17 cellular contexts compared by ENCODE assay signal in genomic region chr7:23254051-23254681, GRCh38. TPM values are rescaled to one million over a fixed set of nuclear protein-coding genes. Genes with fewer than 3 reads are reported as not detected.
A peak's percentile ranks its signal among the peaks of the same experiment; 100 is the strongest.
DNase-seq lines count a peak whose midpoint lies in the region; ATAC-seq and TF ChIP-seq lines count a peak whose summit lies in the region.
"Had no signal": no experiment of that assay in that cellular context is flagged by ENCODE, and none has a peak within 500 bp of the region (broad histone marks: within the 10 kb centered on the region; RNA-seq: fewer than 3 reads in every experiment).

No MANE protein-coding gene starts in this region.

- ATAC-seq in IMR-90 (ENCODE audit: low read depth) (peak; percentile 72), HG03135 (IDR thresholded peaks at IDR 0.05; ENCODE audit: unreplicated experiment) (no peak), HG02678 (IDR thresholded peaks at IDR 0.05; ENCODE audit: unreplicated experiment) (no peak), HG03175 (IDR thresholded peaks at IDR 0.05; ENCODE audit: unreplicated experiment) (no peak)
- ATAC-seq in effector memory CD8-positive, alpha-beta T cell (replicated peaks): no peak

- DNase-seq in IMR-90 (no peak), SW480 (ENCODE audit: low spot score) (peak; percentile 49), fibroblast of gingiva (ENCODE audit: low read depth) (peak; percentile 29), stromal cell of bone marrow (ENCODE audit: low read depth) (peak; percentile 78)
- no peak for DNase-seq in effector memory CD8-positive, alpha-beta T cell
- DNase-seq: DMS 273 treated with DMSO at 0.1 percent for 48 hours, H7, NCI-H1092 treated with DMSO at 0.1 percent for 48 hours, NCI-H1694 treated with DMSO at 0.1 percent for 48 hours, NCI-H2171, NCI-H446 treated with DMSO at 0.1 percent for 48 hours, NCI-H774, PC-9 had no signal

- no peak overlapping the region for H3K27ac Mint-ChIP-seq in effector memory CD8-positive, alpha-beta T cell

- CTCF ChIA-PET in IMR-90 (lab: Yijun Ruan, JAX): no interaction called here

- H3K4ac ChIP-seq in IMR-90 (ENCODE audit: low read depth, low read length): no peak overlapping the region

- no peak overlapping the region for H3K4me3 Mint-ChIP-seq in effector memory CD8-positive, alpha-beta T cell

- no peak overlapping the region for H4K91ac ChIP-seq in IMR-90 (ENCODE audit: insufficient read depth, low read depth, low read length)

- no TSS peak for BruUV-seq in IMR-90 (replicated peaks; lab: Mats Ljungman, UMichigan)

- TF ChIP-seq POLR2A in IMR-90 (IDR thresholded peaks at IDR 0.05; ENCODE audit: low read depth, low read length): no peak

- H3K4me2 ChIP-seq in IMR-90 (ENCODE audit: low read depth, low read length): no peak overlapping the region
- H3K4me2 ChIP-seq: BLaER1, PC-9 had no signal

- no peak overlapping the region for H3K4me3 ChIP-seq in IMR-90 (ENCODE audit: insufficient read depth, low read depth, low read length)
- H3K4me3 ChIP-seq: BLaER1, PC-9 had no signal

- no peak overlapping the region for H3K9ac ChIP-seq in IMR-90 (ENCODE audit: low read depth, low read length)
- H3K9ac ChIP-seq: BLaER1 had no signal

- no peak overlapping the region for H2BK5ac ChIP-seq in IMR-90 (ENCODE audit: low read depth, low read length, poor library complexity, severe bottlenecking)

- H3K18ac ChIP-seq in IMR-90 (ENCODE audit: low read depth, low read length): no peak overlapping the region

- no CpG with 5 or more reads among the region's 7 CpGs for WGBS in IMR-90 (ENCODE audit: extremely low coverage in 2 of 2, insufficient read length in 1 of 2), 2 experiments

- H3K9me3 Mint-ChIP-seq in effector memory CD8-positive, alpha-beta T cell: no peaks in the 10 kb centered on the region

- no peak overlapping the region for H2BK15ac ChIP-seq in IMR-90 (ENCODE audit: low read depth, low read length)

- H3K36me3 Mint-ChIP-seq in effector memory CD8-positive, alpha-beta T cell (ENCODE audit: insufficient read depth): no peaks in the 10 kb centered on the region

- H2AK9ac ChIP-seq in IMR-90 (replicated peaks; ENCODE audit: low read depth, low read length, poor library complexity): no peak overlapping the region

- no peak for TF ChIP-seq CTCF in IMR-90 (conservative IDR thresholded peaks at IDR 0.05; ENCODE audit: low read depth, low read length)

- H3K79me1 ChIP-seq in IMR-90 (ENCODE audit: low read depth in 1 of 2, low read length in 2 of 2): no peaks in the 10 kb centered on the region

- peaks cover 5% of the 10 kb centered on the region for H3K9me3 ChIP-seq in IMR-90 (ENCODE audit: control insufficient read depth, insufficient read depth, low read length)

- H2AK5ac ChIP-seq in IMR-90 (ENCODE audit: low read depth, low read length): no peak overlapping the region

- no peaks in the 10 kb centered on the region for H3K4me1 ChIP-seq in IMR-90 (ENCODE audit: control insufficient read depth, insufficient read depth, low read length)
- H3K4me1 ChIP-seq: BLaER1 had no signal

- no peak overlapping the region for H4K5ac ChIP-seq in IMR-90 (ENCODE audit: low read depth, low read length)

- H2BK20ac ChIP-seq in IMR-90 (ENCODE audit: low read depth, low read length): no peak overlapping the region

- H3K9me1 ChIP-seq in IMR-90 (ENCODE audit: insufficient read depth, low read length): no peaks in the 10 kb centered on the region

- H3K56ac ChIP-seq in IMR-90 (ENCODE audit: extremely low read depth, insufficient read depth, low read length): no peak overlapping the region

- peaks cover 36% of the 10 kb centered on the region for H3K27me3 ChIP-seq in IMR-90 (ENCODE audit: control insufficient read depth, insufficient read depth, low read length)
- H3K27me3 ChIP-seq: BLaER1 had no signal

- no peak overlapping the region for H4K8ac ChIP-seq in IMR-90 (ENCODE audit: low read depth in 2 of 2, low read length in 2 of 2)

- in situ Hi-C loops in IMR-90 (cut with MboI; ENCODE audit: low sequenced_read_pairs): no loop called here

- H3K27me3 Mint-ChIP-seq in effector memory CD8-positive, alpha-beta T cell: peaks cover 83 to 87% of the 10 kb centered on the region in 2 donors

- H3K14ac ChIP-seq in IMR-90 (replicated peaks; ENCODE audit: low read depth, low read length): no peak overlapping the region

- no peaks in the 10 kb centered on the region for H3K4me1 Mint-ChIP-seq in effector memory CD8-positive, alpha-beta T cell (ENCODE audit: low read depth in 2 of 2)

- no peak overlapping the region for H3K23ac ChIP-seq in IMR-90 (ENCODE audit: low read depth, low read length)

- H2AFZ ChIP-seq in IMR-90 (replicated peaks; ENCODE audit: low read length, poor library complexity): no peak overlapping the region
- H2AFZ ChIP-seq: PC-9 had no signal

- H3K27ac ChIP-seq in IMR-90 (ENCODE audit: insufficient read depth, low read length): no peak overlapping the region
- H3K27ac ChIP-seq: BLaER1, PC-9 had no signal

- dilution Hi-C loops in IMR-90 (cut with HindIII; ENCODE audit: low sequenced_read_pairs, unreplicated experiment): no loop called here

- intact Hi-C loops in IMR-90 (cut with micrococcal nuclease): no loop called here

- H4K20me1 ChIP-seq in IMR-90 (ENCODE audit: insufficient read depth, low read length): no peaks in the 10 kb centered on the region
- H4K20me1 ChIP-seq: BLaER1 had no signal

- H2BK120ac ChIP-seq in IMR-90 (ENCODE audit: low read depth, low read length): no peak overlapping the region

- TF ChIP-seq RAD21 in IMR-90 (IDR thresholded peaks at IDR 0.05; ENCODE audit: low read length): no peak

- POLR2A ChIA-PET in IMR-90 (lab: Charles Lee; ENCODE audit: unreplicated experiment): no interaction called here

- no peaks in the 10 kb centered on the region for H3K36me3 ChIP-seq in IMR-90 (ENCODE audit: control insufficient read depth, insufficient read depth, low read length)
- H3K36me3 ChIP-seq: BLaER1 had no signal

TF ChIP-seq in IMR-90, 13 proteins besides CTCF, POLR2A, EP300 and RAD21:
- no peak for TF ChIP-seq ELK1 (IDR thresholded peaks at IDR 0.05; ENCODE audit: borderline replicate concordance, low read depth, low read length)
- TF ChIP-seq CHD1 (IDR thresholded peaks at IDR 0.05; ENCODE audit: low read depth, low read length): no peak
- TF ChIP-seq MAZ (IDR thresholded peaks at IDR 0.05; ENCODE audit: borderline replicate concordance, low read depth, low read length): no peak
- no peak for TF ChIP-seq USF2 (IDR thresholded peaks at IDR 0.05; ENCODE audit: low read depth, low read length)
- no peak for TF ChIP-seq FOS (IDR thresholded peaks at IDR 0.05; ENCODE audit: low read depth, low read length)
- TF ChIP-seq BHLHE40 (IDR thresholded peaks at IDR 0.05; ENCODE audit: low read depth, low read length): no peak
- TF ChIP-seq RFX5 (IDR thresholded peaks at IDR 0.05; ENCODE audit: low read depth, low read length): no peak
- no peak for TF ChIP-seq CEBPB (IDR thresholded peaks at IDR 0.05; ENCODE audit: low read depth, low read length)
- no peak for TF ChIP-seq RCOR1 (IDR thresholded peaks at IDR 0.05; ENCODE audit: insufficient replicate concordance, low read length)
- no peak for TF ChIP-seq MXI1 (IDR thresholded peaks at IDR 0.05; ENCODE audit: borderline replicate concordance, low read depth, low read length)
- TF ChIP-seq MAFK (IDR thresholded peaks at IDR 0.05; ENCODE audit: low read depth, low read length): no peak
- no peak for TF ChIP-seq NFE2L2 (IDR thresholded peaks at IDR 0.05; ENCODE audit: low read depth, low read length)
TF ChIP-seq in IMR-90: peak in this region for 0.

RNA-seq across cellular contexts. Expression of gene GPNMB, which starts 7.6 kb away (rescaled TPM):
- under 0.01 TPM in 1 of 2 replicates, not detected in the other for total RNA-seq in IMR-90 (2012; rRNA removed)
- 0.14 TPM in 1 of 2 replicates, not detected in the other for polyA plus RNA-seq in IMR-90 (2012; rRNA removed)
- polyA plus RNA-seq in IMR-90 (2012; cell fraction: cytosol; rRNA removed): 0.03 and 0.18 TPM in 2 replicates
- polyA plus RNA-seq in IMR-90 (2012; cell fraction: nucleus; rRNA removed; ENCODE audit: low replicate concordance): 0.07 and 0.28 TPM in 2 replicates

RNA-seq across cellular contexts. Expression of gene MALSU1, which starts 45.0 kb away (rescaled TPM):
- total RNA-seq in IMR-90 (2012; rRNA removed): 30.5 and 47.8 TPM in 2 replicates
- 36.0 and 54.4 TPM in 2 replicates for polyA plus RNA-seq in IMR-90 (2012; rRNA removed)
- polyA plus RNA-seq in IMR-90 (2012; cell fraction: cytosol; rRNA removed): 95.4 and 113 TPM in 2 replicates
- polyA plus RNA-seq in IMR-90 (2012; cell fraction: nucleus; rRNA removed; ENCODE audit: low replicate concordance): 33.6 and 35.6 TPM in 2 replicates

Comparison
In these comparisons a context has a peak if more than half of its experiments do, and no peak if none do; other contexts are left out.
1. DNase-seq: peak in SW480 (single experiment), fibroblast of gingiva (single experiment) and stromal cell of bone marrow (single experiment); none in IMR-90 (single experiment) and effector memory CD8-positive, alpha-beta T cell (0 of 3).